In the genomic region with DNA sequence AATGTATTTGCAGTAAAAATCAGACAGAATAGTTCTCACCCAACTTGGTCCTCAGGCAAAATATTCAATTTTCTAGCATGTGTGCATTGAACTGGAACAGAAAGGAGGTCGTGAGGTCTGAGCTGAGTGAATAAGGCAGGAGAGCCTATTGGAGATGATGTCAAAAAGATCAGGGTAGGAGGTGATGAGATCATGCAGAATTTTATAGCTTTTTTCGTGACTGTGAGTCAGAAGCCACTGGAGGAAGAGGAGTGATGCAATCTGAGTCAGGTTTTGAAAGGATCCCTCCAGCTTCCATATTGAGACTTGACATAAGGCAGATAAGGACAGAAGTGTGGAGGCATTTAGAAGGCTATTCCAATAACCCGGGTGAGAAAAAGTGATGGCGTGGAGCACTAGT, we compare ENCODE assay signal across 1 cellular context.
A peak's percentile ranks its signal among the peaks of the same experiment; 100 is the strongest.
TF ChIP-seq lines count a peak whose summit lies in the region.

No MANE protein-coding gene starts in this region.

TF ChIP-seq in HepG2, 621 proteins besides CTCF, POLR2A, EP300 and RAD21:
- TF ChIP-seq NFATC3 (CRISPR knock-in tag; IDR thresholded peaks at IDR 0.05) (no peak), HDAC1 (CRISPR knock-in tag; IDR thresholded peaks at IDR 0.05) (no peak), CEBPB (IDR thresholded peaks at IDR 0.05; ENCODE audit: borderline replicate concordance, low read depth, low read length) (0 out of 2 replicates have a peak, but pooled peaks have one; percentile 31), BRCA1 (CRISPR knock-in tag; IDR thresholded peaks at IDR 0.05) (no peak), ZNF850 (CRISPR knock-in tag; conservative IDR thresholded peaks at IDR 0.05) (no peak), ZNF431 (CRISPR knock-in tag; IDR thresholded peaks at IDR 0.05; ENCODE audit: borderline replicate concordance, low read depth) (no peak), ATF7 (IDR thresholded peaks at IDR 0.05) (0 out of 2 replicates have a peak, but pooled peaks have one; percentile 28), ATF7 (CRISPR knock-in tag; IDR thresholded peaks at IDR 0.05) (no peak)
- TF ChIP-seq, protein P1, sequence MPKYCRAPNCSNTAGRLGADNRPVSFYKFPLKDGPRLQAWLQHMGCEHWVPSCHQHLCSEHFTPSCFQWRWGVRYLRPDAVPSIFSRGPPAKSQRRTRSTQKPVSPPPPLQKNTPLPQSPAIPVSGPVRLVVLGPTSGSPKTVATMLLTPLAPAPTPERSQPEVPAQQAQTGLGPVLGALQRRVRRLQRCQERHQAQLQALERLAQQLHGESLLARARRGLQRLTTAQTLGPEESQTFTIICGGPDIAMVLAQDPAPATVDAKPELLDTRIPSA (CRISPR knock-in tag; IDR thresholded peaks at IDR 0.05; ENCODE audit: borderline replicate concordance), result no peak
- TF ChIP-seq, protein P2, sequence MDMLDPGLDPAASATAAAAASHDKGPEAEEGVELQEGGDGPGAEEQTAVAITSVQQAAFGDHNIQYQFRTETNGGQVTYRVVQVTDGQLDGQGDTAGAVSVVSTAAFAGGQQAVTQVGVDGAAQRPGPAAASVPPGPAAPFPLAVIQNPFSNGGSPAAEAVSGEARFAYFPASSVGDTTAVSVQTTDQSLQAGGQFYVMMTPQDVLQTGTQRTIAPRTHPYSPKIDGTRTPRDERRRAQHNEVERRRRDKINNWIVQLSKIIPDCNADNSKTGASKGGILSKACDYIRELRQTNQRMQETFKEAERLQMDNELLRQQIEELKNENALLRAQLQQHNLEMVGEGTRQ (IDR thresholded peaks at IDR 0.05; ENCODE audit: low read depth, low read length), result no peak
- TF ChIP-seq, protein P2 (CRISPR knock-in tag; IDR thresholded peaks at IDR 0.05; ENCODE audit: borderline replicate concordance), result no peak
- TF ChIP-seq, protein P3, sequence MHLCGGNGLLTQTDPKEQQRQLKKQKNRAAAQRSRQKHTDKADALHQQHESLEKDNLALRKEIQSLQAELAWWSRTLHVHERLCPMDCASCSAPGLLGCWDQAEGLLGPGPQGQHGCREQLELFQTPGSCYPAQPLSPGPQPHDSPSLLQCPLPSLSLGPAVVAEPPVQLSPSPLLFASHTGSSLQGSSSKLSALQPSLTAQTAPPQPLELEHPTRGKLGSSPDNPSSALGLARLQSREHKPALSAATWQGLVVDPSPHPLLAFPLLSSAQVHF (CRISPR knock-in tag; IDR thresholded peaks at IDR 0.05), result no peak
